15 cellular contexts compared by ENCODE assay signal in the genomic region with DNA sequence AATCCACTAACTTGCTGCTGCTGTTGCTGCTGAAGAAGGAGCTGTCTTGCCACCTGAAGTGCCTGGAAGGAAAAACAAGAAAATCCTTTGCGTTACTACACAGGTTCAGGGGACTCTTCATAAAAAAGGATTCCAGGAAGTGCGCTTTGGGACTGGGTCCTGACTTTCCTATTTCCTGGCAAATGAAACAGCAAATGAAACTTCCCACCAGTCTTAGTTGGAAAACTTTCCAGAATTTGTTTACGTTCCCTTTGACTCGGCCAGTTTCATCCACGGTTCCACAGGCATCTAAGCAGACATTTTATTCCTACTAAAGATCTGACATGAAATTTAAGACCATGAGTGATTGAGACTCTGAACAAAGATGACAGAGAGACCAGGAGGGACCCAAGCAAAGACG.
DNase-seq lines count a peak whose midpoint lies in the region; ATAC-seq and TF ChIP-seq lines count a peak whose summit lies in the region.
"Had no signal": no experiment of that assay in that cellular context is flagged by ENCODE, and none has a peak within 500 bp of the region (broad histone marks: within the 10 kb centered on the region; RNA-seq: fewer than 3 reads in every experiment).

No MANE protein-coding gene starts in this region.

- H3K9me3 ChIP-seq in colonic mucosa (no peaks in the 10 kb centered on the region), muscle layer of duodenum (ENCODE audit: control insufficient read depth in 1 of 2, low read length in 2 of 2) (no peaks in the 10 kb centered on the region)
- H3K9me3 ChIP-seq: BLaER1 had no signal

- H3K36me3 Mint-ChIP-seq in stimulated activated naive CD8-positive, alpha-beta T cell treated with anti-CD3 and anti-CD28 coated beads, Interleukin-15, Interleukin-2, amounts not matched to agents 100 ng/mL and 50 ng/mL, for 24 hours (ENCODE audit: low read depth) = peaks cover 89% of the 10 kb centered on the region

- H3K9ac ChIP-seq in colonic mucosa (ENCODE audit: low read depth in 2 of 2, low read length in 2 of 2) = peak overlapping the region in 1 of 2 donors; percentile 21
- H3K9ac ChIP-seq: BLaER1 had no signal

- H3K27ac ChIP-seq in colonic mucosa (peak overlapping the region; percentile 19), muscle layer of duodenum (ENCODE audit: low read length) (peak overlapping the region; percentile 84)
- H3K27ac ChIP-seq: BLaER1 had no signal

- no peaks in the 10 kb centered on the region for H3K9me3 Mint-ChIP-seq in stimulated activated naive CD8-positive, alpha-beta T cell treated with anti-CD3 and anti-CD28 coated beads, Interleukin-15, Interleukin-2, amounts not matched to agents 100 ng/mL and 50 ng/mL, for 24 hours
- H3K9me3 Mint-ChIP-seq: nephron had no signal

- no peak overlapping the region for H3K4me3 Mint-ChIP-seq in stimulated activated naive CD8-positive, alpha-beta T cell treated with anti-CD3 and anti-CD28 coated beads, Interleukin-15, Interleukin-2, amounts not matched to agents 100 ng/mL and 50 ng/mL, for 24 hours
- H3K4me3 Mint-ChIP-seq: activated CD8-positive, alpha-beta memory T cell treated with anti-CD3 and anti-CD28 coated beads, Interleukin-2, amount 10 ng/mL, durations not matched to agents 7 days and 5 days; nephron had no signal

- H3K36me3 ChIP-seq in colonic mucosa = peaks cover 9% of the 10 kb centered on the region
- peaks cover 7 to 11% of the 10 kb centered on the region in 2 donors for H3K36me3 ChIP-seq in muscle layer of duodenum (ENCODE audit: control insufficient read depth in 1 of 2, insufficient read depth in 2 of 2, low read length in 2 of 2)

- H3K4me3 ChIP-seq in colonic mucosa (no peak overlapping the region), muscle layer of duodenum (ENCODE audit: low read depth in 1 of 2, low read length in 2 of 2) (no peak overlapping the region)
- H3K4me3 ChIP-seq: BLaER1 had no signal

- TF ChIP-seq CTCF in colonic mucosa (IDR thresholded peaks at IDR 0.05) = no peak

- H3K27me3 ChIP-seq in colonic mucosa = no peaks in the 10 kb centered on the region
- H3K27me3 ChIP-seq in muscle layer of duodenum (ENCODE audit: low read depth, low read length) = no peaks in the 10 kb centered on the region
- H3K27me3 ChIP-seq: BLaER1 had no signal

- DNase-seq in stimulated activated naive CD8-positive, alpha-beta T cell treated with anti-CD3 and anti-CD28 coated beads, Interleukin-15, Interleukin-2, amounts not matched to agents 100 U/mL and 50 U/mL, for 24 hours = no peak
- DNase-seq in colonic mucosa = no peak
- DNase-seq in Ammon's horn (ENCODE audit: low spot score) = no peak
- no peak for DNase-seq in posterior vena cava (ENCODE audit: low spot score)
- DNase-seq: activated CD8-positive, alpha-beta memory T cell treated with anti-CD3 and anti-CD28 coated beads, Interleukin-2, amount 10 ng/mL, durations not matched to agents 7 days and 5 days; aorta; OCI-M1; stimulated activated CD4-positive, alpha-beta T cell treated with anti-CD3 and anti-CD28 coated beads, Interleukin-12 subunit alpha, Interleukin-12 subunit beta, amount 100 ng/mL, for 4 hours; T-helper 2 cell had no signal

- no peaks in the 10 kb centered on the region for H3K27me3 Mint-ChIP-seq in stimulated activated naive CD8-positive, alpha-beta T cell treated with anti-CD3 and anti-CD28 coated beads, Interleukin-15, Interleukin-2, amounts not matched to agents 100 ng/mL and 50 ng/mL, for 24 hours
- H3K27me3 Mint-ChIP-seq: activated CD8-positive, alpha-beta memory T cell treated with anti-CD3 and anti-CD28 coated beads, Interleukin-2, amount 10 ng/mL, durations not matched to agents 7 days and 5 days had no signal

- peak overlapping the region; percentile 85 for H3K27ac Mint-ChIP-seq in stimulated activated naive CD8-positive, alpha-beta T cell treated with anti-CD3 and anti-CD28 coated beads, Interleukin-15, Interleukin-2, amounts not matched to agents 100 ng/mL and 50 ng/mL, for 24 hours
- H3K27ac Mint-ChIP-seq: activated CD8-positive, alpha-beta memory T cell treated with anti-CD3 and anti-CD28 coated beads, Interleukin-2, amount 10 ng/mL, durations not matched to agents 7 days and 5 days; nephron had no signal

- H3K4me1 ChIP-seq in colonic mucosa = no peaks in the 10 kb centered on the region
- peaks cover 14 to 24% of the 10 kb centered on the region in 2 donors for H3K4me1 ChIP-seq in muscle layer of duodenum (ENCODE audit: control insufficient read depth in 1 of 2, insufficient read depth in 2 of 2, low read length in 2 of 2)

- H3K4me1 Mint-ChIP-seq in stimulated activated naive CD8-positive, alpha-beta T cell treated with anti-CD3 and anti-CD28 coated beads, Interleukin-15, Interleukin-2, amounts not matched to agents 100 ng/mL and 50 ng/mL, for 24 hours (ENCODE audit: low read depth) = peaks cover 93% of the 10 kb centered on the region

- no peak for ATAC-seq in stimulated activated naive CD8-positive, alpha-beta T cell treated with anti-CD3 and anti-CD28 coated beads, Interleukin-15, Interleukin-2, amounts not matched to agents 100 U/mL and 50 U/mL, for 24 hours
- no peak for ATAC-seq in HG03469 (IDR thresholded peaks at IDR 0.05; ENCODE audit: unreplicated experiment)
- ATAC-seq in HG03571 (IDR thresholded peaks at IDR 0.05; ENCODE audit: unreplicated experiment) = no peak
- ATAC-seq: activated CD8-positive, alpha-beta memory T cell treated with anti-CD3 and anti-CD28 coated beads, Interleukin-2, amount 10 ng/mL, durations not matched to agents 7 days and 5 days had no signal

- intact Hi-C loops in colonic mucosa (cut with DNase I) = no loop called here
- intact Hi-C loops in posterior vena cava (cut with DNase I) = no loop called here
